Comparison of ENCODE assay signal across 8 cellular contexts in genomic region chr14:103980623-103981238, GRCh38. TPM values are rescaled to one million over a fixed set of nuclear protein-coding genes. Genes with fewer than 3 reads are reported as not detected.
DNase-seq lines count a peak whose midpoint lies in the region; FAIRE-seq and TF ChIP-seq lines count a peak whose summit lies in the region.
"Not testable (repeated sequence)": the region's sequence is repeated elsewhere in the genome, so short reads cannot be mapped to it uniquely, and the experiment has no call there.

No MANE protein-coding gene starts in this region.

- H3K14ac ChIP-seq in trophoblast cell (ENCODE audit: low read length) = not testable (repeated sequence)

- H3K9me3 ChIP-seq in KOPT-K1 (ENCODE audit: insufficient read depth, low read length, poor library complexity, severe bottlenecking) = peaks cover 39% of the 10 kb centered on the region
- H3K9me3 ChIP-seq in OCI-LY7 (ENCODE audit: low read length); keratinocyte (ENCODE audit: control insufficient read depth, low read depth, low read length); trophoblast cell (ENCODE audit: insufficient read depth, low read depth, low read length): not testable (repeated sequence)

- intact Hi-C loops in OCI-LY7 (cut with micrococcal nuclease; ENCODE audit: unreplicated experiment) = loop anchor here (1.0 kb wide), 1 partner anchor 172 kb away; no protein-coding TSS in a partner anchor

- H3K36me3 Mint-ChIP-seq in activated naive CD4-positive, alpha-beta T cell treated with anti-CD3 and anti-CD28 coated beads, Interleukin-2, amount 10 ng/mL, durations not matched to agents 7 days and 5 days; type B pancreatic cell: not testable (repeated sequence)

- peak; percentile 70 for DNase-seq in DMS 273 (lab: John Stamatoyannopoulos, UW; ENCODE audit: unreplicated experiment)
- peak; percentile 10 for DNase-seq in OCI-LY7 (ENCODE audit: low spot score)
- peak; percentile 34 for DNase-seq in activated naive CD4-positive, alpha-beta T cell treated with anti-CD3 and anti-CD28 coated beads, Interleukin-2, amount 10 ng/mL, durations not matched to agents 7 days and 5 days
- not testable (repeated sequence) for DNase-seq in epithelial cell of proximal tubule (ENCODE audit: low read depth); keratinocyte (ENCODE audit: low read depth, low spot score); type B pancreatic cell (ENCODE audit: extremely low spot score, unreplicated experiment)
- peak; percentile 8 to 41 for DNase-seq in trophoblast cell

- peak; percentile 59 for TF ChIP-seq CTCF in OCI-LY7 (conservative IDR thresholded peaks at IDR 0.05; ENCODE audit: low read length)
- TF ChIP-seq CTCF in epithelial cell of proximal tubule (conservative IDR thresholded peaks at IDR 0.05; ENCODE audit: low read depth, low read length) = peak; percentile 50
- peak in 2 of 3 experiments; percentile 27 to 30 for TF ChIP-seq CTCF in keratinocyte (optimal IDR thresholded peaks at IDR 0.05 in 1 of 3, IDR thresholded peaks at IDR 0.05 in 1 of 3, conservative IDR thresholded peaks at IDR 0.05 in 1 of 3; ENCODE audit: extremely low read depth in 1 of 3, insufficient read depth in 2 of 3, low read length in 3 of 3)
- peak; percentile 75 for TF ChIP-seq CTCF in type B pancreatic cell (conservative IDR thresholded peaks at IDR 0.05)

- not testable (repeated sequence) for H3K9ac ChIP-seq in keratinocyte (ENCODE audit: control insufficient read depth, extremely low read depth, insufficient read depth, low read length); trophoblast cell (ENCODE audit: low read length)

- H3K9me1 ChIP-seq in keratinocyte (ENCODE audit: control insufficient read depth, extremely low read depth, insufficient read depth, low read length) = not testable (repeated sequence)

- H2AFZ ChIP-seq in OCI-LY7 (ENCODE audit: low read length); keratinocyte (ENCODE audit: control insufficient read depth, low read length); trophoblast cell (ENCODE audit: insufficient read depth, low read length, poor library complexity): not testable (repeated sequence)

- H3K4ac ChIP-seq in trophoblast cell (ENCODE audit: low read depth, low read length) = not testable (repeated sequence)

- not testable (repeated sequence) for FAIRE-seq in keratinocyte (lab: Jason Lieb, UNC)

- not testable (repeated sequence) for H3K4me3 Mint-ChIP-seq in activated naive CD4-positive, alpha-beta T cell treated with anti-CD3 and anti-CD28 coated beads, Interleukin-2, amount 10 ng/mL, durations not matched to agents 7 days and 5 days; type B pancreatic cell

- H3K27ac Mint-ChIP-seq in activated naive CD4-positive, alpha-beta T cell treated with anti-CD3 and anti-CD28 coated beads, Interleukin-2, amount 10 ng/mL, durations not matched to agents 7 days and 5 days; type B pancreatic cell: not testable (repeated sequence)

- not testable (repeated sequence) for H4K12ac ChIP-seq in trophoblast cell (ENCODE audit: low read depth, low read length)

- no CpG with 5 or more reads among the region's 14 CpGs for WGBS in trophoblast cell (ENCODE audit: extremely low coverage, insufficient coverage, insufficient read length)

- not testable (repeated sequence) for H3K27me3 ChIP-seq in keratinocyte (ENCODE audit: control insufficient read depth, extremely low read depth, insufficient read depth, low read length); trophoblast cell (ENCODE audit: insufficient read depth, low read length)

- not testable (repeated sequence) for H3K18ac ChIP-seq in trophoblast cell (ENCODE audit: low read length)

- H4K20me1 ChIP-seq in OCI-LY7 (ENCODE audit: insufficient read depth, low read length); keratinocyte (ENCODE audit: control insufficient read depth, extremely low read depth, insufficient read depth, low read length): not testable (repeated sequence)

- CTCF ChIA-PET in OCI-LY7 (lab: Charles Lee; ENCODE audit: unreplicated experiment) = not testable (repeated sequence)
- CTCF ChIA-PET in activated naive CD4-positive, alpha-beta T cell treated with anti-CD3 and anti-CD28 coated beads, Interleukin-2, amount 10 ng/mL, durations not matched to agents 7 days and 5 days (lab: Charles Lee) = interaction anchor here (3.1 kb wide), 1 partner anchor 172 kb away, joined by 16 read pairs; no protein-coding TSS in a partner anchor

- not testable (repeated sequence) for H2BK120ac ChIP-seq in trophoblast cell (ENCODE audit: insufficient read depth, low read length, poor library complexity)

- not testable (repeated sequence) for H3K23ac ChIP-seq in trophoblast cell (ENCODE audit: low read length)

- H4K91ac ChIP-seq in trophoblast cell (ENCODE audit: low read depth, low read length) = not testable (repeated sequence)

- not testable (repeated sequence) for H2BK12ac ChIP-seq in trophoblast cell (ENCODE audit: low read length)

- not testable (repeated sequence) for H3K4me3 ChIP-seq in OCI-LY7 (ENCODE audit: low read depth, low read length, poor library complexity, severe bottlenecking); epithelial cell of proximal tubule (ENCODE audit: low read depth, low read length); keratinocyte (ENCODE audit: control insufficient read depth in 2 of 3, extremely low read depth in 1 of 3, insufficient read depth in 2 of 3, low read depth in 1 of 3, low read length in 3 of 3); trophoblast cell (ENCODE audit: low read depth, low read length)

- H3K9me2 ChIP-seq in OCI-LY7 (ENCODE audit: insufficient read depth, low read length) = not testable (repeated sequence)

- H3K36me3 ChIP-seq in KOPT-K1 (ENCODE audit: insufficient read depth, low read length); OCI-LY7 (ENCODE audit: insufficient read depth, low read length); keratinocyte (ENCODE audit: control insufficient read depth in 2 of 2, extremely low read depth in 1 of 2, insufficient read depth in 2 of 2, low read length in 2 of 2); trophoblast cell (ENCODE audit: control insufficient read depth in 1 of 2, insufficient read depth in 2 of 2, low read length in 2 of 2): not testable (repeated sequence)

- not testable (repeated sequence) for H2BK5ac ChIP-seq in trophoblast cell (ENCODE audit: low read depth, low read length, poor library complexity)

- H2AK5ac ChIP-seq in trophoblast cell (ENCODE audit: low read length) = not testable (repeated sequence)

- peaks cover 14% of the 10 kb centered on the region for H3K27me3 Mint-ChIP-seq in activated naive CD4-positive, alpha-beta T cell treated with anti-CD3 and anti-CD28 coated beads, Interleukin-2, amount 10 ng/mL, durations not matched to agents 7 days and 5 days
- H3K27me3 Mint-ChIP-seq in type B pancreatic cell = peaks cover 26% of the 10 kb centered on the region

- not testable (repeated sequence) for H3K9me3 Mint-ChIP-seq in activated naive CD4-positive, alpha-beta T cell treated with anti-CD3 and anti-CD28 coated beads, Interleukin-2, amount 10 ng/mL, durations not matched to agents 7 days and 5 days; type B pancreatic cell

- not testable (repeated sequence) for BruUV-seq in OCI-LY7 (replicated peaks; lab: Mats Ljungman, UMichigan)

- H3K4me2 ChIP-seq in OCI-LY7 (ENCODE audit: low read length); keratinocyte (ENCODE audit: control insufficient read depth, extremely low read depth, insufficient read depth, low read depth, low read length); trophoblast cell (ENCODE audit: low read length): not testable (repeated sequence)

- not testable (repeated sequence) for H3K4me1 ChIP-seq in OCI-LY7 (ENCODE audit: insufficient read depth, low read length, poor library complexity, severe bottlenecking); keratinocyte (ENCODE audit: control insufficient read depth, extremely low read depth, insufficient read depth, low read length); trophoblast cell (ENCODE audit: control insufficient read depth in 1 of 2, insufficient read depth in 2 of 2, low read length in 2 of 2)

- dilution Hi-C loops in keratinocyte (cut with MboI; ENCODE audit: extremely low pct_ligation_motif_present, low sequenced_read_pairs) = not testable (repeated sequence)

- H3K27ac ChIP-seq in KOPT-K1 (ENCODE audit: low read depth, low read length, poor library complexity, severe bottlenecking) = peak overlapping the region; percentile 74
- H3K27ac ChIP-seq in OCI-LY7 (ENCODE audit: low read depth, low read length, poor library complexity, severe bottlenecking); keratinocyte (ENCODE audit: control insufficient read depth, insufficient read depth, low read length); trophoblast cell (ENCODE audit: low read depth, low read length): not testable (repeated sequence)

- POLR2A ChIA-PET in OCI-LY7 (lab: Charles Lee) = not testable (repeated sequence)

- H3K79me2 ChIP-seq in OCI-LY7 (ENCODE audit: insufficient read depth, low read depth, low read length); keratinocyte (ENCODE audit: control insufficient read depth, insufficient read depth, low read length); trophoblast cell (ENCODE audit: control insufficient read depth, insufficient read depth, low read length, poor library complexity): not testable (repeated sequence)

- H3K4me1 Mint-ChIP-seq in activated naive CD4-positive, alpha-beta T cell treated with anti-CD3 and anti-CD28 coated beads, Interleukin-2, amount 10 ng/mL, durations not matched to agents 7 days and 5 days; type B pancreatic cell (ENCODE audit: unreplicated experiment): not testable (repeated sequence)

- not testable (repeated sequence) for H3K79me1 ChIP-seq in trophoblast cell (ENCODE audit: low read length)

- not testable (repeated sequence) for H4K8ac ChIP-seq in trophoblast cell (ENCODE audit: low read depth, low read length)

RNA-seq across cellular contexts. Expression of gene RD3L, which starts 38.4 kb away (rescaled TPM):
- not detected in 2 replicates for total RNA-seq in OCI-LY7 (2014; rRNA removed; shearing (Covaris generic))
- total RNA-seq in OCI-LY7 (2022) (not detected in 2 replicates), epithelial cell of proximal tubule (not detected in 2 replicates), type B pancreatic cell (ENCODE audit: low replicate concordance) (not detected in 2 replicates)
- not detected in 3 replicates for polyA plus RNA-seq in keratinocyte
- polyA plus RNA-seq in keratinocyte (2011; ENCODE audit: low read depth) = not detected
- polyA plus RNA-seq in keratinocyte (2011; cell fraction: cytosol; rRNA removed) = not detected in 2 replicates
- polyA plus RNA-seq in keratinocyte (2011; cell fraction: nucleus; rRNA removed) = not detected in 2 replicates
- polyA plus RNA-seq in keratinocyte (2012; ENCODE audit: low replicate concordance) = not detected in 2 replicates
- not detected in 3 replicates for polyA minus RNA-seq in keratinocyte
- not detected for polyA minus RNA-seq in keratinocyte (2011; cell fraction: cytosol; rRNA and poly(A)+ RNA removed)
- not detected in 2 replicates for polyA minus RNA-seq in keratinocyte (2011; cell fraction: nucleus; rRNA and poly(A)+ RNA removed)
- polyA plus RNA-seq in trophoblast cell (2013) = not detected in 2 replicates

RNA-seq across cellular contexts. Expression of gene TDRD9, which starts 52.5 kb away (rescaled TPM):
- total RNA-seq in OCI-LY7 (2014; rRNA removed; shearing (Covaris generic)) = not detected in 2 replicates
- not detected in 2 replicates for total RNA-seq in OCI-LY7 (2022)
- total RNA-seq in epithelial cell of proximal tubule = 0.29 and 2.7 TPM in 2 replicates
- 0.06 to 0.10 TPM (median 0.09 TPM) in 3 replicates for polyA plus RNA-seq in keratinocyte
- not detected for polyA plus RNA-seq in keratinocyte (2011; ENCODE audit: low read depth)
- 0.04 and 0.06 TPM in 2 replicates for polyA plus RNA-seq in keratinocyte (2011; cell fraction: cytosol; rRNA removed)
- 0.19 and 0.20 TPM in 2 replicates for polyA plus RNA-seq in keratinocyte (2011; cell fraction: nucleus; rRNA removed)
- 0.08 and 0.37 TPM in 2 replicates for polyA plus RNA-seq in keratinocyte (2012; ENCODE audit: low replicate concordance)
- polyA minus RNA-seq in keratinocyte = 0.10 TPM in 2 of 3 replicates, not detected in the other
- polyA minus RNA-seq in keratinocyte (2011; cell fraction: cytosol; rRNA and poly(A)+ RNA removed) = not detected
- 0.11 TPM in 1 of 2 replicates, not detected in the other for polyA minus RNA-seq in keratinocyte (2011; cell fraction: nucleus; rRNA and poly(A)+ RNA removed)
- polyA plus RNA-seq in trophoblast cell (2013) = not detected in 2 replicates
- not detected in 2 replicates for total RNA-seq in type B pancreatic cell (ENCODE audit: low replicate concordance)
